ENCODE assay signal across 19 cellular contexts in genomic region chr6:125294036-125294435, GRCh38.
"Had no signal": no experiment of that assay in that cellular context is flagged by ENCODE, and none has a peak within 500 bp of the region (broad histone marks: within the 10 kb centered on the region; RNA-seq: fewer than 3 reads in every experiment).

No MANE protein-coding gene starts in this region.

- H3K4me1 Mint-ChIP-seq: WTC11 had no signal

- H3K9me3 Mint-ChIP-seq: activated CD4-positive, alpha-beta memory T cell treated with anti-CD3 and anti-CD28 coated beads, Interleukin-2, amount 10 ng/mL, durations not matched to agents 7 days and 5 days; dendritic cell treated with granulocyte-macrophage colony-stimulating factor and Interleukin-4, amounts not matched to agents 40 ng/mL and 50 ng/mL, for 4 days; stimulated activated naive CD8-positive, alpha-beta T cell treated with anti-CD3 and anti-CD28 coated beads, Interleukin-15, amount 100 ng/mL, for 72 hours had no signal

- H3K27me3 Mint-ChIP-seq: activated CD4-positive, alpha-beta memory T cell treated with anti-CD3 and anti-CD28 coated beads, Interleukin-2, amount 10 ng/mL, durations not matched to agents 7 days and 5 days; activated naive CD8-positive, alpha-beta T cell; activated T-cell treated with anti-CD3 and anti-CD28 coated beads, Interleukin-2, amount 50 U/mL, for 24 hours; brain; dendritic cell treated with granulocyte-macrophage colony-stimulating factor and Interleukin-4, amounts not matched to agents 40 ng/mL and 50 ng/mL, for 4 days; stimulated activated naive CD8-positive, alpha-beta T cell treated with anti-CD3 and anti-CD28 coated beads, Interleukin-15, amount 100 ng/mL, for 72 hours had no signal

- DNase-seq: activated CD4-positive, alpha-beta memory T cell treated with anti-CD3 and anti-CD28 coated beads, Interleukin-2, amount 10 ng/mL, durations not matched to agents 7 days and 5 days; activated CD4-positive, alpha-beta T cell treated with anti-CD3 and anti-CD28 coated beads for 4 hours; activated gamma-delta T cell treated with Interleukin-2 at 50 U/mL for 16 hours; activated T-cell treated with anti-CD3 and anti-CD28 coated beads, Interleukin-2, amount 50 U/mL, for 24 hours; amygdala; kidney; left lung; mesendoderm; nephron progenitor cell; psoas muscle; right lobe of liver; stimulated activated naive CD8-positive, alpha-beta T cell treated with anti-CD3 and anti-CD28 coated beads, Interleukin-15, amount 100 ng/mL, for 72 hours; upper lobe of left lung had no signal

- FAIRE-seq: kidney, TTC549 had no signal

- H3K27ac Mint-ChIP-seq: activated CD4-positive, alpha-beta memory T cell treated with anti-CD3 and anti-CD28 coated beads, Interleukin-2, amount 10 ng/mL, durations not matched to agents 7 days and 5 days; activated naive CD8-positive, alpha-beta T cell; activated T-cell treated with anti-CD3 and anti-CD28 coated beads, Interleukin-2, amount 50 U/mL, for 24 hours; dendritic cell treated with granulocyte-macrophage colony-stimulating factor and Interleukin-4, amounts not matched to agents 40 ng/mL and 50 ng/mL, for 4 days; nephron progenitor cell; stimulated activated naive CD8-positive, alpha-beta T cell treated with anti-CD3 and anti-CD28 coated beads, Interleukin-15, amount 100 ng/mL, for 72 hours; WTC11 had no signal

- H3K4me3 Mint-ChIP-seq: activated CD4-positive, alpha-beta memory T cell treated with anti-CD3 and anti-CD28 coated beads, Interleukin-2, amount 10 ng/mL, durations not matched to agents 7 days and 5 days; activated naive CD8-positive, alpha-beta T cell; activated T-cell treated with anti-CD3 and anti-CD28 coated beads, Interleukin-2, amount 50 U/mL, for 24 hours; brain; dendritic cell treated with granulocyte-macrophage colony-stimulating factor and Interleukin-4, amounts not matched to agents 40 ng/mL and 50 ng/mL, for 4 days; nephron progenitor cell; stimulated activated naive CD8-positive, alpha-beta T cell treated with anti-CD3 and anti-CD28 coated beads, Interleukin-15, amount 100 ng/mL, for 72 hours; WTC11 had no signal

- ATAC-seq: left lung; stimulated activated naive CD8-positive, alpha-beta T cell treated with anti-CD3 and anti-CD28 coated beads, Interleukin-15, amount 100 ng/mL, for 72 hours; WTC11 had no signal

- H3K4me3 ChIP-seq: hepatocyte, left lung, psoas muscle, right lobe of liver, upper lobe of left lung had no signal
